29 cellular contexts compared by ENCODE assay signal in the genomic region with DNA sequence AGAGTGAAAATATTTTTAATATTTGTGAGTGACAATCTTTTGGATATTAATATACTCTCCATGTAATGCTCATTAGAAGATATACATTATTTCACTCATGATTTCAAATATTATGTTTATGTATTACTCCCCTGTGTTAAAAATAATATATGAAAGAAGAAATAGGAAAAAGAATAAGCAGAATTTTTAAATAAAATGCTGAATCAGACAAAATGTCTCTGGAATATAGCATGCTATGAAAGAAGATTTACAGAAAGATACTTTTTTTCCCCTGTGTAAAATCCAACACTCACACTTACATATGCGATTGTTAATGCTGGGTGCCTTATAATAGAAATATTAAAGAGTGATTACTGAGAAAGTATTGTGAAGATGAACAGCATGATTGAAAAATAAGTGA.
"Had no signal": no experiment of that assay in that cellular context is flagged by ENCODE, and none has a peak within 500 bp of the region (broad histone marks: within the 10 kb centered on the region; RNA-seq: fewer than 3 reads in every experiment).

No MANE protein-coding gene starts in this region.

- H3K36me3 ChIP-seq: stomach, suprapubic skin, thoracic aorta, thyroid gland, tibial artery, tibial nerve, transverse colon, upper lobe of left lung, upper lobe of right lung, uterus, vagina had no signal

- H3K4me3 Mint-ChIP-seq: stimulated activated effector memory CD8-positive, alpha-beta T cell treated with anti-CD3 and anti-CD28 coated beads, Interleukin-12 subunit alpha, Interleukin-12 subunit beta, amount 100 ng/mL, for 72 hours; stimulated activated memory B cell treated with anti-CD40 and anti-IgM and Interleukin-4, amounts not matched to agents 10 μg/mL and 1 μg/mL and 100 μg/mL, for 72 hours; stimulated activated naive B cell treated with anti-CD40 and anti-IgM and Interleukin-4, amounts not matched to agents 10 μg/mL and 1 μg/mL and 100 μg/mL, for 72 hours; stimulated activated naive CD8-positive, alpha-beta T cell treated with anti-CD3 and anti-CD28 coated beads, Interleukin-15, amount 100 ng/mL, for 72 hours; stimulated activated naive CD8-positive, alpha-beta T cell treated with anti-CD3 and anti-CD28 coated beads, Interleukin-15, Interleukin-2, amounts not matched to agents 100 ng/mL and 50 ng/mL, for 24 hours; type B pancreatic cell had no signal

- FAIRE-seq: urothelium cell line had no signal

- H3K27me3 ChIP-seq: stomach, suprapubic skin, testis, thyroid gland, tibial artery, tibial nerve, transverse colon, upper lobe of left lung, upper lobe of right lung, uterus, vagina had no signal

- H3K4me3 ChIP-seq: stomach, suprapubic skin, testis, thoracic aorta, thyroid gland, tibial artery, tibial nerve, transverse colon, upper lobe of left lung, upper lobe of right lung, uterus, vagina had no signal

- H3K27ac Mint-ChIP-seq: stimulated activated effector memory CD8-positive, alpha-beta T cell treated with anti-CD3 and anti-CD28 coated beads, Interleukin-12 subunit alpha, Interleukin-12 subunit beta, amount 100 ng/mL, for 72 hours; stimulated activated memory B cell treated with anti-CD40 and anti-IgM and Interleukin-4, amounts not matched to agents 10 μg/mL and 1 μg/mL and 100 μg/mL, for 72 hours; stimulated activated naive B cell treated with anti-CD40 and anti-IgM and Interleukin-4, amounts not matched to agents 10 μg/mL and 1 μg/mL and 100 μg/mL, for 72 hours; stimulated activated naive CD8-positive, alpha-beta T cell treated with anti-CD3 and anti-CD28 coated beads, Interleukin-15, amount 100 ng/mL, for 72 hours; stimulated activated naive CD8-positive, alpha-beta T cell treated with anti-CD3 and anti-CD28 coated beads, Interleukin-15, Interleukin-2, amounts not matched to agents 100 ng/mL and 50 ng/mL, for 24 hours; type B pancreatic cell had no signal

- H3K4me1 ChIP-seq: stomach, suprapubic skin, testis, thyroid gland, tibial artery, tibial nerve, transverse colon, upper lobe of left lung, upper lobe of right lung, uterus, vagina had no signal

- H3K36me3 Mint-ChIP-seq: stimulated activated effector memory CD8-positive, alpha-beta T cell treated with anti-CD3 and anti-CD28 coated beads, Interleukin-12 subunit alpha, Interleukin-12 subunit beta, amount 100 ng/mL, for 72 hours; stimulated activated memory B cell treated with anti-CD40 and anti-IgM and Interleukin-4, amounts not matched to agents 10 μg/mL and 1 μg/mL and 100 μg/mL, for 72 hours; stimulated activated naive B cell treated with anti-CD40 and anti-IgM and Interleukin-4, amounts not matched to agents 10 μg/mL and 1 μg/mL and 100 μg/mL, for 72 hours; type B pancreatic cell had no signal

- H3K9me3 Mint-ChIP-seq: stimulated activated memory B cell treated with anti-CD40 and anti-IgM and Interleukin-4, amounts not matched to agents 10 μg/mL and 1 μg/mL and 100 μg/mL, for 72 hours; stimulated activated naive CD8-positive, alpha-beta T cell treated with anti-CD3 and anti-CD28 coated beads, Interleukin-15, amount 100 ng/mL, for 72 hours; stimulated activated naive CD8-positive, alpha-beta T cell treated with anti-CD3 and anti-CD28 coated beads, Interleukin-15, Interleukin-2, amounts not matched to agents 100 ng/mL and 50 ng/mL, for 24 hours; type B pancreatic cell had no signal

- ATAC-seq: stimulated activated effector memory CD8-positive, alpha-beta T cell treated with anti-CD3 and anti-CD28 coated beads, Interleukin-12 subunit alpha, Interleukin-12 subunit beta, amount 100 ng/mL, for 72 hours; stimulated activated memory B cell treated with anti-CD40 and anti-IgM and Interleukin-4, amounts not matched to agents 10 μg/mL and 1 μg/mL and 100 μg/mL, for 72 hours; stimulated activated naive B cell treated with anti-CD40 and anti-IgM and Interleukin-4, amounts not matched to agents 10 μg/mL and 1 μg/mL and 100 μg/mL, for 72 hours; stimulated activated naive CD8-positive, alpha-beta T cell treated with anti-CD3 and anti-CD28 coated beads, Interleukin-15, amount 100 ng/mL, for 72 hours; stimulated activated naive CD8-positive, alpha-beta T cell treated with anti-CD3 and anti-CD28 coated beads, Interleukin-15, Interleukin-2, amounts not matched to agents 100 U/mL and 50 U/mL, for 24 hours; upper lobe of right lung had no signal

- H3K27ac ChIP-seq: stomach, suprapubic skin, testis, thoracic aorta, thyroid gland, tibial artery, tibial nerve, transverse colon, upper lobe of left lung, upper lobe of right lung, uterus, vagina had no signal

- H3K9me3 ChIP-seq: suprapubic skin, testis, thoracic aorta, thyroid gland, tibial artery, tibial nerve, transverse colon, upper lobe of left lung, upper lobe of right lung, uterus, vagina had no signal

- H3K27me3 Mint-ChIP-seq: stimulated activated memory B cell treated with anti-CD40 and anti-IgM and Interleukin-4, amounts not matched to agents 10 μg/mL and 1 μg/mL and 100 μg/mL, for 72 hours; stimulated activated naive B cell treated with anti-CD40 and anti-IgM and Interleukin-4, amounts not matched to agents 10 μg/mL and 1 μg/mL and 100 μg/mL, for 72 hours; stimulated activated naive CD8-positive, alpha-beta T cell treated with anti-CD3 and anti-CD28 coated beads, Interleukin-15, amount 100 ng/mL, for 72 hours; stimulated activated naive CD8-positive, alpha-beta T cell treated with anti-CD3 and anti-CD28 coated beads, Interleukin-15, Interleukin-2, amounts not matched to agents 100 ng/mL and 50 ng/mL, for 24 hours; type B pancreatic cell had no signal

- DNase-seq: stimulated activated CD4-positive, alpha-beta T cell treated with anti-CD3 and anti-CD28 coated beads, Interleukin-2, amount 100 ng/mL, for 48 hours; stimulated activated CD4-positive, alpha-beta T cell treated with anti-CD3 and anti-CD28 coated beads, Interleukin-4, amount 100 ng/mL, for 1 hour; stimulated activated CD4-positive, alpha-beta T cell treated with anti-CD3 and anti-CD28 coated beads, Interleukin-4, amount 100 ng/mL, for 24 hours; stimulated activated CD4-positive, alpha-beta T cell treated with anti-CD3 and anti-CD28 coated beads, Interleukin-4, amount 100 ng/mL, for 4 hours; stimulated activated CD8-positive, alpha-beta memory T cell treated with anti-CD3 and anti-CD28 coated beads, Interleukin-4, amount 100 ng/mL, for 48 hours; stimulated activated naive B cell treated with anti-CD40 and anti-IgM and Interleukin-4, amounts not matched to agents 10 μg/mL and 1 μg/mL and 100 μg/mL, for 72 hours; stimulated activated naive CD4-positive, alpha-beta T cell; stimulated activated naive CD4-positive, alpha-beta T cell treated with Interleukin-2 at 50 U/mL for 16 hours; stimulated activated naive CD8-positive, alpha-beta T cell treated with anti-CD3 and anti-CD28 coated beads, Interleukin-15, amount 100 ng/mL, for 72 hours; stimulated activated naive CD8-positive, alpha-beta T cell treated with anti-CD3 and anti-CD28 coated beads, Interleukin-15, Interleukin-2, amounts not matched to agents 100 U/mL and 50 U/mL, for 24 hours; stomach; substantia nigra; testis; thyroid gland; tibial artery; transverse colon; trophoblast cell; upper lobe of left lung; upper lobe of right lung; uterus had no signal

- H3K4me1 Mint-ChIP-seq: stimulated activated effector memory CD8-positive, alpha-beta T cell treated with anti-CD3 and anti-CD28 coated beads, Interleukin-12 subunit alpha, Interleukin-12 subunit beta, amount 100 ng/mL, for 72 hours; stimulated activated memory B cell treated with anti-CD40 and anti-IgM and Interleukin-4, amounts not matched to agents 10 μg/mL and 1 μg/mL and 100 μg/mL, for 72 hours; stimulated activated naive B cell treated with anti-CD40 and anti-IgM and Interleukin-4, amounts not matched to agents 10 μg/mL and 1 μg/mL and 100 μg/mL, for 72 hours; stimulated activated naive CD8-positive, alpha-beta T cell treated with anti-CD3 and anti-CD28 coated beads, Interleukin-15, amount 100 ng/mL, for 72 hours had no signal
